14 cellular contexts compared by ENCODE assay signal in the genomic region with DNA sequence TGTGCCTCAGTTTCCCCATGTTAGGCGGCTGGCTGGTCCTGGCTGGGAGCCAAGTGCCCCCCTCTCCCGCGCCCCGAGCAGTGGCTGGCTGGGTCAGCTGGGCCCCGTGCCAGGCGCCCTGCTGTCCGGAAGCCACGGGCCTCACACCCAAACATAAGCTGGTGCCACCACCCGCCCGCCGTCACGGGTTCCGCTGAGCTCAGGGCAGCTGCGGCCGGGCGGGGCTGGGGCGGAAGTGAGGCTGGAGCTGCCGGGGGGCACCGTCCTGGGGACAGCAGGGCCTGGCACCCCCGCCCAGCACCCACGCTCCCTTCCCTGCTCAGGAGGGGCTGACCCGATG. TPM values are rescaled to one million over a fixed set of nuclear protein-coding genes. Genes with fewer than 3 reads are reported as not detected.
DNase-seq lines count a peak whose midpoint lies in the region; ATAC-seq and TF ChIP-seq lines count a peak whose summit lies in the region.
"Had no signal": no experiment of that assay in that cellular context is flagged by ENCODE, and none has a peak within 500 bp of the region (broad histone marks: within the 10 kb centered on the region; RNA-seq: fewer than 3 reads in every experiment).

No MANE protein-coding gene starts in this region.

- H3K4me1 ChIP-seq in left lung (peaks cover 6 to 28% of the 10 kb centered on the region in 2 donors), tibial nerve (peaks cover 0 to 37% (median 22%) of the 10 kb centered on the region in 4 donors)

- intact Hi-C loops in left lung (cut with DNase I): no loop called here

- no peak for TF ChIP-seq CTCF in left lung (IDR thresholded peaks at IDR 0.05)
- TF ChIP-seq CTCF in tibial nerve (IDR thresholded peaks at IDR 0.05): no peak

- TF ChIP-seq EP300 in tibial nerve (IDR thresholded peaks at IDR 0.05): peak; percentile 32 to 44

- 44 to 62% methylated on average over 17 to 22 of the region's 22 CpGs for WGBS in tibial nerve, 2 donors

- peak; percentile 59 for DNase-seq in DMS53 (lab: John Stamatoyannopoulos, UW)
- no peak for DNase-seq in DMS53 treated with DMSO at 0.1 percent for 48 hours (lab: John Stamatoyannopoulos, UW; ENCODE audit: unreplicated experiment)
- DNase-seq in left lung: peak in 1 of 2 donors; percentile 67
- peak in 1 of 2 donors; percentile 17 for DNase-seq in tibial nerve (ENCODE audit: low spot score in 2 of 2)
- no peak for DNase-seq in cortex of kidney (lab: John Stamatoyannopoulos, UW)
- no peak for DNase-seq in DMS153 (lab: John Stamatoyannopoulos, UW)
- DNase-seq: activated CD8-positive, alpha-beta memory T cell treated with anti-CD3 and anti-CD28 coated beads, Interleukin-2, amount 50 U/mL, for 4 hours; stimulated activated CD4-positive, alpha-beta T cell treated with anti-CD3 and anti-CD28 coated beads, Interleukin-15, amount 100 ng/mL, for 24 hours; SW 1271 had no signal

- H3K9me3 ChIP-seq in left lung (no peaks in the 10 kb centered on the region), tibial nerve (no peaks in the 10 kb centered on the region)
- H3K9me3 ChIP-seq: body of pancreas had no signal

- no peak for TF ChIP-seq POLR2A in tibial nerve (IDR thresholded peaks at IDR 0.05)

- H3K36me3 ChIP-seq in left lung (no peaks in the 10 kb centered on the region), tibial nerve (no peaks in the 10 kb centered on the region)

- H3K27me3 ChIP-seq in left lung (peaks cover 0 to 36% of the 10 kb centered on the region in 2 donors), tibial nerve (peaks cover 0 to under 1% of the 10 kb centered on the region in 2 donors)
- H3K27me3 ChIP-seq: body of pancreas had no signal

- no peak overlapping the region for H3K4me3 ChIP-seq in left lung
- H3K4me3 ChIP-seq in tibial nerve: no peak overlapping the region
- H3K4me3 ChIP-seq: body of pancreas had no signal

- H3K27ac ChIP-seq in angular gyrus (ENCODE audit: low read depth, low read length) (peak overlapping the region; percentile 90), left lung (peak overlapping the region in 1 of 2 donors; percentile 41), tibial nerve (peak overlapping the region in 2 of 4 donors; percentile 64 to 84)
- H3K27ac ChIP-seq: 22Rv1, body of pancreas had no signal

- ATAC-seq in left lung (peak; percentile 50), HG03521 (IDR thresholded peaks at IDR 0.05; ENCODE audit: unreplicated experiment) (no peak)
- ATAC-seq: body of pancreas had no signal

RNA-seq across cellular contexts. Expression of a gene that starts 19.3 kb away (rescaled TPM):
- total RNA-seq in left lung (under 1 TPM; 0.38 to 0.50 TPM), tibial nerve (under 1 TPM in 1 of 4 donors, not detected in 3; 0.59 TPM)

RNA-seq across cellular contexts. Expression of a gene that starts 24.4 kb away (rescaled TPM):
- total RNA-seq in left lung: 10 to 100 TPM; 28.5 to 36.9 TPM
- 10 to 100 TPM; 28.2 to 73.5 (median 51.5) TPM for total RNA-seq in tibial nerve

RNA-seq across cellular contexts. Expression of a gene that starts 30.7 kb away (rescaled TPM):
- total RNA-seq in left lung (under 1 TPM; 0.21 to 0.29 TPM), tibial nerve (1 to 10 TPM in 3 of 4 donors, under 1 TPM in 1; 0.30 to 9.0 (median 3.4) TPM)
- total RNA-seq: body of pancreas, HT1080 had no signal

RNA-seq across cellular contexts. Expression of a gene that starts 36.6 kb away (rescaled TPM):
- total RNA-seq in left lung (100 to 1,000 TPM; 339 to 457 TPM), tibial nerve (100 to 1,000 TPM; 303 to 400 (median 324) TPM)

RNA-seq across cellular contexts. Expression of a gene that starts 54.0 kb away (rescaled TPM):
- total RNA-seq in left lung: 10 to 100 TPM; 24.3 to 34.0 TPM
- 10 to 100 TPM; 38.0 to 90.9 (median 55.3) TPM for total RNA-seq in tibial nerve
